ENCODE assay signal across 8 cellular contexts in genomic region chr11:63906585-63906984, GRCh38. TPM values are rescaled to one million over a fixed set of nuclear protein-coding genes. Genes with fewer than 3 reads are reported as not detected.
DNase-seq lines count a peak whose midpoint lies in the region; ATAC-seq and TF ChIP-seq lines count a peak whose summit lies in the region.

No MANE protein-coding gene starts in this region.

- 96% methylated on average over 7 of the region's 7 CpGs for WGBS in smooth muscle cell (ENCODE audit: low lambda C conversion rate)

- H2AFZ ChIP-seq in smooth muscle cell (ENCODE audit: low read depth): no peak overlapping the region

- TF ChIP-seq CTCF in GM06990 (IDR thresholded peaks at IDR 0.05; ENCODE audit: insufficient read depth, low read length, poor library complexity, severe bottlenecking) (peak; percentile 43), astrocyte of the spinal cord (IDR thresholded peaks at IDR 0.05; ENCODE audit: low read depth, low read length) (peak; percentile 36), smooth muscle cell (IDR thresholded peaks at IDR 0.05; ENCODE audit: borderline replicate concordance, insufficient read depth, poor library complexity, severe bottlenecking) (peak; percentile 28)

- peak; percentile 14; the same call in 1 of the 3 replicates for ATAC-seq in SK-N-SH treated with all-trans-retinoic acid at 6 μM for 48 hours

- H3K9ac ChIP-seq in smooth muscle cell (ENCODE audit: low read depth): no peak overlapping the region

- no peaks in the 10 kb centered on the region for H3K9me3 ChIP-seq in smooth muscle cell (replicated peaks; ENCODE audit: low read depth)

- peaks cover 5% of the 10 kb centered on the region for H3F3A ChIP-seq in smooth muscle cell (ENCODE audit: low read depth)

- H3K36me3 ChIP-seq in GM06990 (ENCODE audit: control insufficient read depth, insufficient read depth, low read length) (peaks cover 43% of the 10 kb centered on the region), smooth muscle cell (ENCODE audit: low read depth) (no peaks in the 10 kb centered on the region)

- H4K20me1 ChIP-seq in smooth muscle cell (ENCODE audit: low read depth): no peaks in the 10 kb centered on the region

- H3K4me1 ChIP-seq in smooth muscle cell (ENCODE audit: low read depth): peaks cover 27% of the 10 kb centered on the region

- H3K27ac ChIP-seq in smooth muscle cell (ENCODE audit: low read depth): no peak overlapping the region

- in situ Hi-C loops in astrocyte of the spinal cord (cut with HindIII; ENCODE audit: low sequenced_read_pairs): no loop called here

- H3K4me3 ChIP-seq in GM06990 (replicated peaks; ENCODE audit: low read depth, low read length): no peak overlapping the region
- H3K4me3 ChIP-seq in astrocyte of the spinal cord (ENCODE audit: low read depth, low read length): no peak overlapping the region
- no peak overlapping the region for H3K4me3 ChIP-seq in smooth muscle cell

- H3K79me2 ChIP-seq in smooth muscle cell (ENCODE audit: low read depth): no peaks in the 10 kb centered on the region

- DNase-seq in GM06990 (ENCODE audit: extremely low read depth, insufficient read length): no peak
- DNase-seq in astrocyte of the spinal cord (ENCODE audit: low read depth, low spot score): no peak
- DNase-seq in smooth muscle cell (lab: John Stamatoyannopoulos, UW; ENCODE audit: unreplicated experiment): no peak
- DNase-seq in kidney tubule cell (ENCODE audit: low spot score): no peak
- no peak for DNase-seq in NCI-H510A (lab: John Stamatoyannopoulos, UW)
- DNase-seq in COLO829 (ENCODE audit: low spot score): no peak
- DNase-seq in NCI-H446 (lab: John Stamatoyannopoulos, UW): no peak

- H3K27me3 ChIP-seq in GM06990 (replicated peaks; ENCODE audit: control insufficient read depth, insufficient read depth, low read length) (no peaks in the 10 kb centered on the region), smooth muscle cell (ENCODE audit: low read depth) (no peaks in the 10 kb centered on the region)

- no peak overlapping the region for H3K4me2 ChIP-seq in smooth muscle cell

TF ChIP-seq in SK-N-SH treated with all-trans-retinoic acid at 6 μM for 48 hours, 23 proteins besides CTCF, POLR2A, EP300 and RAD21:
- no peak for TF ChIP-seq TOX (CRISPR knock-in tag; IDR thresholded peaks at IDR 0.05; ENCODE audit: borderline replicate concordance)
- TF ChIP-seq ZFP30 (CRISPR knock-in tag; IDR thresholded peaks at IDR 0.05): no peak
- TF ChIP-seq POU6F1 (CRISPR knock-in tag; IDR thresholded peaks at IDR 0.05; ENCODE audit: borderline replicate concordance, low read depth): no peak
- no peak for TF ChIP-seq PPARA (CRISPR knock-in tag; IDR thresholded peaks at IDR 0.05; ENCODE audit: borderline replicate concordance)
- no peak for TF ChIP-seq OSR1 (CRISPR knock-in tag; IDR thresholded peaks at IDR 0.05)
- TF ChIP-seq RARB (CRISPR knock-in tag; IDR thresholded peaks at IDR 0.05): no peak
- TF ChIP-seq ZNF8 (CRISPR knock-in tag; IDR thresholded peaks at IDR 0.05): no peak
- no peak for TF ChIP-seq ZNF70 (CRISPR knock-in tag; IDR thresholded peaks at IDR 0.05)
- TF ChIP-seq GLIS3 (CRISPR knock-in tag; IDR thresholded peaks at IDR 0.05): no peak

RNA-seq across cellular contexts. Expression of gene RCOR2, which starts 10.4 kb away (rescaled TPM):
- total RNA-seq in smooth muscle cell: 5.5 and 8.5 TPM in 2 replicates
- 8.3 and 8.7 TPM in 2 replicates for polyA plus RNA-seq in smooth muscle cell

RNA-seq across cellular contexts. Expression of gene NAA40, which starts 32.2 kb away (rescaled TPM):
- 11.3 and 16.5 TPM in 2 replicates for total RNA-seq in smooth muscle cell
- 7.6 and 11.1 TPM in 2 replicates for polyA plus RNA-seq in smooth muscle cell
